8 cellular contexts compared by ENCODE assay signal in genomic region chr17:82217120-82217529, GRCh38. TPM values are rescaled to one million over a fixed set of nuclear protein-coding genes. Genes with fewer than 3 reads are reported as not detected.
A peak's percentile ranks its signal among the peaks of the same experiment; 100 is the strongest.
DNase-seq lines count a peak whose midpoint lies in the region; ATAC-seq and TF ChIP-seq lines count a peak whose summit lies in the region.
"Had no signal": no experiment of that assay in that cellular context is flagged by ENCODE, and none has a peak within 500 bp of the region (broad histone marks: within the 10 kb centered on the region; RNA-seq: fewer than 3 reads in every experiment).

No MANE protein-coding gene starts in this region.

- no peaks in the 10 kb centered on the region for H3K27me3 Mint-ChIP-seq in IgD-negative memory B cell

- no peaks in the 10 kb centered on the region for H3K36me3 Mint-ChIP-seq in IgD-negative memory B cell

- peak overlapping the region in 2 of 4 donors; percentile 55 to 93 for H3K4me3 Mint-ChIP-seq in IgD-negative memory B cell

- intact Hi-C loops in testis (cut with DNase I; ENCODE audit: low total_unique reads) = no loop called here

- H3K9me3 ChIP-seq in testis = no peaks in the 10 kb centered on the region

- WGBS in adipose tissue, 3 donors = 53 to 87% (median 57%) methylated on average over 10 to 12 of the region's 12 CpGs
- WGBS in testis, 2 donors = 78% methylated on average over 7 to 11 of the region's 12 CpGs

- no peak for DNase-seq in testis
- DNase-seq: activated gamma-delta T cell had no signal

- no peak for TF ChIP-seq POLR2A in testis (IDR thresholded peaks at IDR 0.05)

- TF ChIP-seq CTCF in testis (IDR thresholded peaks at IDR 0.05) = no peak

- no peak for ATAC-seq in GM21367 (IDR thresholded peaks at IDR 0.05; ENCODE audit: unreplicated experiment)
- ATAC-seq in HG02970 (IDR thresholded peaks at IDR 0.05; ENCODE audit: low FRiP score, unreplicated experiment) = no peak
- no peak for ATAC-seq in HG02884 (IDR thresholded peaks at IDR 0.05; ENCODE audit: unreplicated experiment)

- no peak overlapping the region for H3K4me3 ChIP-seq in testis

- peaks cover 15% of the 10 kb centered on the region for H3K4me1 ChIP-seq in testis

- H3K27ac ChIP-seq in adipose tissue (ENCODE audit: low read depth, low read length) (peak overlapping the region; percentile 92), layer of hippocampus (ENCODE audit: low read depth, low read length) (peak overlapping the region; percentile 85), testis (peak overlapping the region; percentile 58 to 65)

- peak overlapping the region; percentile 89 to 93 (median 91) for H3K27ac Mint-ChIP-seq in IgD-negative memory B cell

- no peaks in the 10 kb centered on the region for H3K36me3 ChIP-seq in testis (ENCODE audit: low read depth, missing control alignments)

- H3K27me3 ChIP-seq in layer of hippocampus (ENCODE audit: control insufficient read depth, insufficient read depth, low read length) = no peaks in the 10 kb centered on the region
- H3K27me3 ChIP-seq in testis = no peaks in the 10 kb centered on the region

- peaks cover 0 to 20% (median 18%) of the 10 kb centered on the region in 3 donors for H3K4me1 Mint-ChIP-seq in IgD-negative memory B cell

- H3K9me3 Mint-ChIP-seq in IgD-negative memory B cell = no peaks in the 10 kb centered on the region

RNA-seq across cellular contexts. Expression of gene CCDC57, which starts 4.5 kb away (rescaled TPM):
- polyA plus RNA-seq in IgD-negative memory B cell = 34.1 TPM
- 10 to 100 TPM; 22.7 to 23.7 (median 22.9) TPM for polyA plus RNA-seq in adipose tissue
- 100 to 1,000 TPM in 1 of 2 donors, 10 to 100 TPM in 1; 71.8 to 111 TPM for total RNA-seq in testis
- 61.3 TPM for polyA plus RNA-seq in testis (ENCODE audit: insufficient read depth, low read depth, low replicate concordance)

RNA-seq across cellular contexts. Expression of gene SLC16A3, which starts 11.7 kb away (rescaled TPM):
- polyA plus RNA-seq in IgD-negative memory B cell (3.7 TPM), adipose tissue (10 to 100 TPM in 2 of 3 donors, 1 to 10 TPM in 1; 6.5 to 36.7 (median 16.5) TPM), testis (ENCODE audit: insufficient read depth, low read depth, low replicate concordance) (70.6 TPM)
- 10 to 100 TPM; 67.7 to 71.4 TPM for total RNA-seq in testis

RNA-seq across cellular contexts. Expression of gene CSNK1D, which starts 56.4 kb away (rescaled TPM):
- polyA plus RNA-seq in IgD-negative memory B cell (78.3 TPM), adipose tissue (100 to 1,000 TPM in 1 of 3 donors, 10 to 100 TPM in 2; 69.1 to 113 (median 90.8) TPM), testis (ENCODE audit: insufficient read depth, low read depth, low replicate concordance) (178 TPM)
- 100 to 1,000 TPM; 137 to 179 TPM for total RNA-seq in testis
